In the genomic region with DNA sequence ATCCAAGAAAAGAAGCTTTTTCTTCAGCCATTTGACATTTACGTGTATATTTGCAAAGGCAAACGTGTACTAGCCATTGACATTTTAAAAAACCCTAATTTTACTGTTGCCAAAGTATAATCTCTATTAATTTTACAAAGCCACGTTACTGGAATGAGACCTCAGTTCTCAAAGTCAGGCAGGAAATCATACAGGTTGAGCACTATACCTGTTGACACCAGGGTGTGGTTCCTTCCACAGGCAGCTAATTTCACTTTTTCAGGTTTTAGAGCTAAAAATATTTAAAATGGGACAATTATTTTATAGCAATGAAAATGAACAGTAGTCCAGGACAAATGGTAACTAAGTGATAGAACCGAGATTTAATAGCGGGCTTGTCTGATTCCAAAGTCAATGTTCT, we compare ENCODE assay signal across 1 cellular context.
TF ChIP-seq lines count a peak whose summit lies in the region.

No MANE protein-coding gene starts in this region.

TF ChIP-seq in HEK293, 187 proteins besides CTCF, POLR2A, EP300 and RAD21 (continued from another document):
- no peak for TF ChIP-seq ZNF248 (tag by site-specific recombination; IDR thresholded peaks at IDR 0.05)
- peak; percentile 84 for TF ChIP-seq SCRT1 (tag by site-specific recombination; IDR thresholded peaks at IDR 0.05; ENCODE audit: borderline replicate concordance)
